9 cellular contexts compared by ENCODE assay signal in genomic region chr12:6771091-6771495, GRCh38. TPM values are rescaled to one million over a fixed set of nuclear protein-coding genes. Genes with fewer than 3 reads are reported as not detected.
DNase-seq lines count a peak whose midpoint lies in the region; ATAC-seq and TF ChIP-seq lines count a peak whose summit lies in the region.
"Had no signal": no experiment of that assay in that cellular context is flagged by ENCODE, and none has a peak within 500 bp of the region (broad histone marks: within the 10 kb centered on the region; RNA-seq: fewer than 3 reads in every experiment).

No MANE protein-coding gene starts in this region.

- H3K36me3 Mint-ChIP-seq in endodermal cell (ENCODE audit: low read depth) = peaks cover 44% of the 10 kb centered on the region

- no peak overlapping the region for H3K4me3 Mint-ChIP-seq in endodermal cell
- H3K4me3 Mint-ChIP-seq: mesothelial cell of epicardium had no signal

- peaks cover 54% of the 10 kb centered on the region for H3K27me3 Mint-ChIP-seq in endodermal cell (ENCODE audit: insufficient read depth)

- intact Hi-C loops in sigmoid colon (cut with DNase I) = no loop called here

- peaks cover 42% of the 10 kb centered on the region for H3K4me1 Mint-ChIP-seq in endodermal cell

- H3K36me3 ChIP-seq in RWPE2 (ENCODE audit: low read depth) (peaks cover 9% of the 10 kb centered on the region; the same call in 1 of the 2 replicates), endodermal cell (ENCODE audit: control insufficient read depth, insufficient read depth, low read length) (peaks cover 32% of the 10 kb centered on the region), sigmoid colon (peaks cover 0 to 23% (median 6%) of the 10 kb centered on the region in 4 donors)

- H3K27me3 ChIP-seq in RWPE2 (ENCODE audit: insufficient read depth, poor library complexity, severe bottlenecking) (no peaks in the 10 kb centered on the region), endodermal cell (ENCODE audit: control insufficient read depth, insufficient read depth, low read length, poor library complexity, severe bottlenecking) (peaks cover 11% of the 10 kb centered on the region), sigmoid colon (no peaks in the 10 kb centered on the region)

- no peak for TF ChIP-seq CTCF in RWPE2 (IDR thresholded peaks at IDR 0.05; ENCODE audit: poor library complexity, severe bottlenecking)
- no peak for TF ChIP-seq CTCF in endodermal cell (conservative IDR thresholded peaks at IDR 0.05)
- TF ChIP-seq CTCF in sigmoid colon (IDR thresholded peaks at IDR 0.05) = no peak

- TF ChIP-seq EP300 in sigmoid colon (IDR thresholded peaks at IDR 0.05) = no peak

- H3K4me3 ChIP-seq in RWPE2 (ENCODE audit: severe bottlenecking) (no peak overlapping the region), endodermal cell (ENCODE audit: low read length) (no peak overlapping the region), sigmoid colon (no peak overlapping the region)

- 0 out of 3 replicates have a peak, but pooled peaks have one; percentile 1 for ATAC-seq in RWPE2 (ENCODE audit: low read depth)

- DNase-seq in NCI-H748 (lab: John Stamatoyannopoulos, UW; ENCODE audit: unreplicated experiment) = peak; percentile 7
- DNase-seq in NCI-H748 treated with DMSO at 0.1 percent for 48 hours (lab: John Stamatoyannopoulos, UW) = no peak
- DNase-seq in RWPE2 (ENCODE audit: low spot score) = no peak
- DNase-seq in endodermal cell = no peak
- peak; percentile 85 for DNase-seq in sigmoid colon
- DNase-seq in NCI-H146 treated with DMSO at 0.1 percent for 48 hours (lab: John Stamatoyannopoulos, UW; ENCODE audit: unreplicated experiment) = no peak
- no peak for DNase-seq in NCI-H2029 (lab: John Stamatoyannopoulos, UW)
- no peak for DNase-seq in NCI-H1417 treated with DMSO at 0.1 percent for 48 hours (lab: John Stamatoyannopoulos, UW)

- H3K9me3 Mint-ChIP-seq in endodermal cell = no peaks in the 10 kb centered on the region
- H3K9me3 Mint-ChIP-seq: mesothelial cell of epicardium had no signal

- no peak overlapping the region for H3K27ac ChIP-seq in RWPE2 (ENCODE audit: poor library complexity, severe bottlenecking)
- peak overlapping the region; percentile 49 for H3K27ac ChIP-seq in endodermal cell (ENCODE audit: low read depth, low read length)
- peak overlapping the region; percentile 93 to 99 (median 96) for H3K27ac ChIP-seq in sigmoid colon

- no peak overlapping the region for H3K9ac ChIP-seq in endodermal cell (ENCODE audit: extremely low read depth, low read length, poor library complexity, severe bottlenecking)

- TF ChIP-seq POLR2A in sigmoid colon (IDR thresholded peaks at IDR 0.05) = no peak

- WGBS in endodermal cell (ENCODE audit: insufficient coverage in 1 of 2, insufficient read length in 1 of 2), 2 experiments = 91 to 96% methylated on average over 4 of the region's 4 CpGs
- WGBS in sigmoid colon, 2 donors = 91 to 93% methylated on average over 4 of the region's 4 CpGs

- H3K9me3 ChIP-seq in RWPE2 (ENCODE audit: severe bottlenecking) (no peaks in the 10 kb centered on the region), endodermal cell (ENCODE audit: control insufficient read depth, low read length) (no peaks in the 10 kb centered on the region), sigmoid colon (no peaks in the 10 kb centered on the region)

- no peak overlapping the region for H3K27ac Mint-ChIP-seq in endodermal cell
- H3K27ac Mint-ChIP-seq: mesothelial cell of epicardium had no signal

- H3K4me1 ChIP-seq in RWPE2 (ENCODE audit: insufficient read depth, poor library complexity, severe bottlenecking) (peaks cover 5% of the 10 kb centered on the region), endodermal cell (ENCODE audit: control insufficient read depth, insufficient read depth, low read length) (peaks cover 8% of the 10 kb centered on the region), sigmoid colon (peaks cover 0 to 68% (median 66%) of the 10 kb centered on the region in 4 donors)

RNA-seq across cellular contexts. Expression of gene LAG3, which starts 1.2 kb away (rescaled TPM):
- total RNA-seq in endodermal cell (1 to 10 TPM; 1.9 to 7.3 TPM), sigmoid colon (1 to 10 TPM; 1.4 to 6.9 (median 3.0) TPM)
- polyA plus RNA-seq in endodermal cell (2013, experiment 1 of 2) = 8.4 TPM
- 5.8 TPM for polyA plus RNA-seq in endodermal cell (2013, experiment 2 of 2)
- 1 to 10 TPM in 2 of 3 donors, under 1 TPM in 1; 0.60 to 4.2 (median 1.4) TPM for polyA plus RNA-seq in sigmoid colon

RNA-seq across cellular contexts. Expression of gene PTMS, which starts 4.9 kb away (rescaled TPM):
- total RNA-seq in endodermal cell (100 to 1,000 TPM; 637 to 888 TPM), sigmoid colon (100 to 1,000 TPM; 196 to 392 (median 255) TPM)
- 935 TPM for polyA plus RNA-seq in endodermal cell (2013, experiment 1 of 2)
- polyA plus RNA-seq in endodermal cell (2013, experiment 2 of 2) = 1,020 TPM
- 100 to 1,000 TPM in 2 of 3 donors, 10 to 100 TPM in 1; 93.2 to 198 (median 174) TPM for polyA plus RNA-seq in sigmoid colon

RNA-seq across cellular contexts. Expression of gene MLF2, which starts 18.2 kb away (rescaled TPM):
- total RNA-seq in endodermal cell = 100 to 1,000 TPM; 219 to 393 TPM
- 177 TPM for polyA plus RNA-seq in endodermal cell (2013, experiment 1 of 2)
- 169 TPM for polyA plus RNA-seq in endodermal cell (2013, experiment 2 of 2)
- 100 to 1,000 TPM; 148 to 163 (median 159) TPM for total RNA-seq in sigmoid colon
- 100 to 1,000 TPM; 157 to 220 (median 178) TPM for polyA plus RNA-seq in sigmoid colon

RNA-seq across cellular contexts. Expression of gene CD4, which starts 18.2 kb away (rescaled TPM):
- total RNA-seq in endodermal cell (1 to 10 TPM in 1 of 2 donors, under 1 TPM in 1; 0.77 to 1.3 TPM), sigmoid colon (10 to 100 TPM in 3 of 4 donors, 1 to 10 TPM in 1; 2.5 to 12.8 (median 11.5) TPM)
- polyA plus RNA-seq in endodermal cell (2013, experiment 1 of 2) = 2.2 TPM
- polyA plus RNA-seq in endodermal cell (2013, experiment 2 of 2) = 1.7 TPM
- polyA plus RNA-seq in sigmoid colon = 10 to 100 TPM in 2 of 3 donors, 1 to 10 TPM in 1; 4.8 to 29.7 (median 26.6) TPM

RNA-seq across cellular contexts. Expression of gene COPS7A, which starts 47.2 kb away (rescaled TPM):
- 10 to 100 TPM; 43.3 to 69.2 TPM for total RNA-seq in endodermal cell
- polyA plus RNA-seq in endodermal cell (2013, experiment 1 of 2) = 36.9 TPM
- 34.1 TPM for polyA plus RNA-seq in endodermal cell (2013, experiment 2 of 2)
- total RNA-seq in sigmoid colon = 10 to 100 TPM; 51.3 to 69.3 (median 60.1) TPM
- polyA plus RNA-seq in sigmoid colon = 10 to 100 TPM; 48.6 to 52.5 (median 52.3) TPM

Comparison
In these comparisons a context has a peak if more than half of its experiments do, and no peak if none do; other contexts are left out.
1. DNase-seq: peak in NCI-H748 (single experiment) and sigmoid colon (single experiment); none in NCI-H748 treated with DMSO at 0.1 percent for 48 hours (single experiment), RWPE2 (single experiment), endodermal cell (single experiment), NCI-H146 treated with DMSO at 0.1 percent for 48 hours (single experiment), NCI-H2029 (single experiment) and NCI-H1417 treated with DMSO at 0.1 percent for 48 hours (single experiment).